Comparison of ENCODE assay signal across 1 cellular context in the genomic region with DNA sequence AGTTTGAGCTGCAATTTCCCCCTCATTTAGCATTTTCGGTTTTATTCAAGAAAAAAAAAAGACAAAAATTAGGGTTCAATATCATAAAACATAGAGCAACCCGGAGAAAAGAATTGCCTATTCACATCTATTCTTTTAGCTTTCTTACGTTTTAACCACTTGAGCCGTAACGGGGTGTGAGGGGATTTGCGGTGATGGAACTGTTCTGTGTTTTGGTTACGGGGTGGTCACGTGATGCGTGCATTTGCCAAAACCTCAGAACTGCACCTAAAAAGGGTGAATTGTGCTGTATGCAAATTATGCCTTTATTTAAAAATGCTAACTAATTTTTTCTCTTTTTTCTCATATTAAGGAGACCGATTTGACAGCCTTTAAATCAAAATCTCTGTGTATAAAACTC.
TF ChIP-seq lines count a peak whose summit lies in the region.

No MANE protein-coding gene starts in this region.

TF ChIP-seq in K562, 482 proteins besides CTCF, POLR2A, EP300 and RAD21:
- TF ChIP-seq TFE3 (CRISPR knock-in tag; IDR thresholded peaks at IDR 0.05) (peak; percentile 8; the same call in 1 of the 2 replicates), BRF1 (IDR thresholded peaks at IDR 0.05; ENCODE audit: borderline replicate concordance, extremely low read depth, insufficient read length) (no peak)
